Comparison of ENCODE assay signal across 20 cellular contexts in genomic region chr15:68677996-68678395, GRCh38.
"Had no signal": no experiment of that assay in that cellular context is flagged by ENCODE, and none has a peak within 500 bp of the region (broad histone marks: within the 10 kb centered on the region; RNA-seq: fewer than 3 reads in every experiment).

No MANE protein-coding gene starts in this region.

- H3K27ac ChIP-seq: breast epithelium, right lobe of liver, SK-N-MC, upper lobe of left lung, vagina had no signal

- H3K4me1 ChIP-seq: breast epithelium, right lobe of liver had no signal

- H3K4me3 ChIP-seq: breast epithelium, right lobe of liver, SK-N-MC, upper lobe of left lung, vagina had no signal

- H3K36me3 ChIP-seq: breast epithelium, right lobe of liver, upper lobe of left lung, vagina had no signal

- H3K27me3 ChIP-seq: breast epithelium, right lobe of liver, upper lobe of left lung, vagina had no signal

- ATAC-seq: activated naive CD8-positive, alpha-beta T cell treated with anti-CD3 and anti-CD28 coated beads, Interleukin-2, amount 50 U/mL, for 24 hours; activated T-helper 17 cell treated with anti-CD3 and anti-CD28 coated beads, Interleukin-2, amount 50 U/mL, for 72 hours; left ventricle myocardium superior; right lobe of liver; stimulated activated naive CD8-positive, alpha-beta T cell treated with anti-CD3 and anti-CD28 coated beads, Interleukin-15, Interleukin-2, amounts not matched to agents 100 U/mL and 50 U/mL, for 24 hours had no signal

- DNase-seq: activated CD4-positive, alpha-beta memory T cell treated with anti-CD3 and anti-CD28 coated beads, Interleukin-2, amount 10 ng/mL, durations not matched to agents 7 days and 5 days; activated CD4-positive, alpha-beta T cell treated with anti-CD3 and anti-CD28 coated beads for 1 hour; activated CD4-positive, alpha-beta T cell treated with anti-CD3 and anti-CD28 coated beads, Interleukin-2, amount 10 ng/mL, durations not matched to agents 7 days and 5 days; activated CD8-positive, alpha-beta memory T cell treated with anti-CD3 and anti-CD28 coated beads, Interleukin-2, amount 50 U/mL, for 48 hours; activated naive CD8-positive, alpha-beta T cell treated with anti-CD3 and anti-CD28 coated beads, Interleukin-2, amount 50 U/mL, for 24 hours; activated T-cell treated with anti-CD3 and anti-CD28 coated beads, Interleukin-2, amount 50 U/mL, for 24 hours; effector CD4-positive, alpha-beta T cell; left ventricle myocardium superior; naive B cell; small intestine; stimulated activated CD4-positive, alpha-beta T cell treated with anti-CD3 and anti-CD28 coated beads, Interleukin-1b, Interleukin-23, amount 100 ng/mL, for 48 hours; stimulated activated CD4-positive, alpha-beta T cell treated with anti-CD3 and anti-CD28 coated beads, Interleukin-4, amount 100 ng/mL, for 4 hours; stimulated activated CD8-positive, alpha-beta memory T cell treated with anti-CD3 and anti-CD28 coated beads, Interleukin-4, amount 100 ng/mL, for 48 hours; stimulated activated naive CD8-positive, alpha-beta T cell treated with anti-CD3 and anti-CD28 coated beads, Interleukin-15, Interleukin-2, amounts not matched to agents 100 U/mL and 50 U/mL, for 24 hours; upper lobe of left lung had no signal

- H3K9me3 ChIP-seq: breast epithelium, right lobe of liver, upper lobe of left lung, vagina had no signal
